10 cellular contexts compared by ENCODE assay signal in genomic region chr3:129577356-129577755, GRCh38. TPM values are rescaled to one million over a fixed set of nuclear protein-coding genes. Genes with fewer than 3 reads are reported as not detected.
DNase-seq lines count a peak whose midpoint lies in the region; ATAC-seq, FAIRE-seq and TF ChIP-seq lines count a peak whose summit lies in the region.
"Had no signal": no experiment of that assay in that cellular context is flagged by ENCODE, and none has a peak within 500 bp of the region (broad histone marks: within the 10 kb centered on the region; RNA-seq: fewer than 3 reads in every experiment).

No MANE protein-coding gene starts in this region.

- H3K36me3 ChIP-seq in HepG2 (replicated peaks in 1 of 2; ENCODE audit: control insufficient read depth in 1 of 2, insufficient read depth in 2 of 2, low read length in 2 of 2), result peaks cover 21 to 26% of the 10 kb centered on the region in 2 experiments; a peak in 4 of 5 replicates
- H3K36me3 ChIP-seq in naive thymus-derived CD4-positive, alpha-beta T cell (ENCODE audit: control insufficient read depth in 2 of 3, insufficient read depth in 3 of 3, low read length in 3 of 3), result no peaks in the 10 kb centered on the region

- H3K79me2 ChIP-seq in HepG2 (ENCODE audit: insufficient read depth, low read length), result no peaks in the 10 kb centered on the region

- in situ Hi-C loops in HepG2 (cut with HindIII; ENCODE audit: extremely low pct_ligation_motif_present, low pct_unique_long_range_greater_than_20kb), result no loop called here

- no peak overlapping the region for H3K9ac ChIP-seq in HepG2 (ENCODE audit: insufficient read depth, low read depth, low read length)

- no peaks in the 10 kb centered on the region for H4K20me1 ChIP-seq in HepG2 (ENCODE audit: insufficient read depth, low read length)

- ATAC-seq in GM19395 (IDR thresholded peaks at IDR 0.05; ENCODE audit: unreplicated experiment) (peak; percentile 20), activated B cell treated with CpG ODN at 0.5 μM for 24 hours (ENCODE audit: low read depth) (no peak), HepG2 (no peak), HG03442 (IDR thresholded peaks at IDR 0.05; ENCODE audit: unreplicated experiment) (no peak), HG02610 (IDR thresholded peaks at IDR 0.05; ENCODE audit: unreplicated experiment) (no peak)
- ATAC-seq in naive thymus-derived CD4-positive, alpha-beta T cell, result no peak

- no peaks in the 10 kb centered on the region for H3K9me3 ChIP-seq in HepG2 (ENCODE audit: low read length)
- H3K9me3 ChIP-seq in naive thymus-derived CD4-positive, alpha-beta T cell (ENCODE audit: control insufficient read depth in 2 of 3, low read length in 3 of 3), result no peaks in the 10 kb centered on the region
- H3K9me3 ChIP-seq: Caco-2 had no signal

- intact Hi-C loops in activated B cell treated with CpG ODN at 0.5 μM for 24 hours (cut with micrococcal nuclease) (loop anchor here (5.0 kb wide), 2 partner anchors 140 to 300 kb away; partner anchors contain the start of genes HMCES and MBD4), HepG2 (cut with micrococcal nuclease; ENCODE audit: unreplicated experiment) (no loop called here)
- intact Hi-C loops in naive thymus-derived CD4-positive, alpha-beta T cell (cut with micrococcal nuclease), result loop anchor here in 1 of 2 donors (2.0 to 5.0 kb wide), 2 partner anchors 17 to 50 kb away; no protein-coding TSS in a partner anchor

- no peaks in the 10 kb centered on the region for H3K36me3 Mint-ChIP-seq in activated B cell treated with CpG ODN at 0.5 μM for 24 hours (ENCODE audit: low read depth)
- no peaks in the 10 kb centered on the region for H3K36me3 Mint-ChIP-seq in naive thymus-derived CD4-positive, alpha-beta T cell

- TF ChIP-seq EP300 in HepG2 (IDR thresholded peaks at IDR 0.05; ENCODE audit: low read depth in 2 of 2, low read length in 2 of 2), result no peak
- TF ChIP-seq EP300 in HepG2 (CRISPR knock-in tag; IDR thresholded peaks at IDR 0.05; ENCODE audit: borderline replicate concordance), result no peak

- CTCF ChIA-PET in activated B cell treated with CpG ODN at 0.5 μM for 24 hours (lab: Charles Lee), result interaction anchor here (1.1 to 2.0 kb wide), 4 partner anchors 28 to 87 kb away, joined by 3 to 11 read pairs (median 4); no protein-coding TSS in a partner anchor
- CTCF ChIA-PET in HepG2 (lab: Yijun Ruan, JAX; ENCODE audit: low intra/inter-chr PET ratio, low total read pairs), result no interaction called here
- CTCF ChIA-PET in naive thymus-derived CD4-positive, alpha-beta T cell (lab: Charles Lee), result interaction anchor here (0.6 to 1.1 kb wide), 2 partner anchors 16 to 307 kb away, joined by 3 read pairs; no protein-coding TSS in a partner anchor

- peak overlapping the region; percentile 35 for H3K27ac ChIP-seq in HepG2 (ENCODE audit: extremely low read length, insufficient read depth, low read length)
- H3K27ac ChIP-seq in naive thymus-derived CD4-positive, alpha-beta T cell (ENCODE audit: low read depth, low read length), result no peak overlapping the region

- DNase-seq in AG10803 (ENCODE audit: low read depth), result peak; percentile 49
- DNase-seq in activated B cell treated with CpG ODN at 0.5 μM for 24 hours, result no peak
- no peak for DNase-seq in HepG2 (ENCODE audit: low spot score)
- no peak for DNase-seq in activated CD4-positive, CD25-positive, alpha-beta regulatory T cell treated with anti-CD3 and anti-CD28 coated beads, Interleukin-2, amount 50 U/mL, for 72 hours
- no peak for DNase-seq in naive thymus-derived CD4-positive, alpha-beta T cell
- DNase-seq: Caco-2 had no signal

- no peaks in the 10 kb centered on the region for H3K9me3 Mint-ChIP-seq in activated B cell treated with CpG ODN at 0.5 μM for 24 hours
- no peaks in the 10 kb centered on the region for H3K9me3 Mint-ChIP-seq in naive thymus-derived CD4-positive, alpha-beta T cell
- H3K9me3 Mint-ChIP-seq: activated T-cell treated with anti-CD3 and anti-CD28 coated beads, Interleukin-2, amount 50 U/mL, for 72 hours had no signal

- H3K4me2 ChIP-seq in HepG2 (ENCODE audit: low read depth, low read length), result no peak overlapping the region

- POLR2A ChIA-PET in activated B cell treated with CpG ODN at 0.5 μM for 24 hours (lab: Charles Lee) (interaction anchor here (0.6 to 2.3 kb wide), 12 partner anchors 10 to 534 kb away, joined by 3 to 14 read pairs (median 4); partner anchors contain the start of genes IFT122, MBD4 and TMCC1), HepG2 (lab: Yijun Ruan, JAX) (interaction anchor here (1.5 to 2.4 kb wide), 3 partner anchors 18 to 42 kb away, joined by 4 to 20 read pairs (median 5); no protein-coding TSS in a partner anchor)
- POLR2A ChIA-PET in naive thymus-derived CD4-positive, alpha-beta T cell (lab: Charles Lee), result interaction anchor here (0.6 to 2.6 kb wide), 5 partner anchors 16 to 261 kb away, joined by 3 to 12 read pairs (median 6); partner anchors contain the start of genes IFT122 and MBD4

- H2AFZ ChIP-seq in HepG2 (ENCODE audit: low read length), result no peak overlapping the region

- TF ChIP-seq POLR2A in HepG2 (IDR thresholded peaks at IDR 0.05; ENCODE audit: insufficient read depth in 1 of 2, low read depth in 2 of 2, low read length in 2 of 2), result no peak

- H3K4me1 ChIP-seq in HepG2 (ENCODE audit: insufficient read depth, low read length), result peaks cover 13% of the 10 kb centered on the region
- peaks cover 20 to 50% of the 10 kb centered on the region in 2 donors for H3K4me1 ChIP-seq in naive thymus-derived CD4-positive, alpha-beta T cell (ENCODE audit: control insufficient read depth in 2 of 2, insufficient read depth in 2 of 2, low read length in 2 of 2)
- H3K4me1 ChIP-seq: Caco-2 had no signal

- TF ChIP-seq CTCF in AG10803 (conservative IDR thresholded peaks at IDR 0.05; ENCODE audit: low read length) (no peak), activated B cell treated with CpG ODN at 0.5 μM for 24 hours (IDR thresholded peaks at IDR 0.05) (no peak), HepG2 (CRISPR knock-in tag; IDR thresholded peaks at IDR 0.05) (no peak)

- H3K27me3 ChIP-seq in HepG2 (ENCODE audit: control insufficient read depth in 1 of 2, insufficient read depth in 2 of 2, low read length in 2 of 2), result no peaks in the 10 kb centered on the region
- H3K27me3 ChIP-seq in naive thymus-derived CD4-positive, alpha-beta T cell (ENCODE audit: control insufficient read depth in 2 of 2, insufficient read depth in 2 of 2, low read length in 2 of 2), result no peaks in the 10 kb centered on the region

- H3K4me3 ChIP-seq in AG10803 (ENCODE audit: low read length), result no peak overlapping the region
- no peak overlapping the region for H3K4me3 ChIP-seq in HepG2 (replicated peaks in 1 of 3; ENCODE audit: insufficient read depth in 1 of 3, low read depth in 2 of 3, low read length in 3 of 3)
- H3K4me3 ChIP-seq in naive thymus-derived CD4-positive, alpha-beta T cell (ENCODE audit: low read length), result no peak overlapping the region

- no TSS peak for BruUV-seq in HepG2 (replicated peaks; lab: Mats Ljungman, UMichigan)

- no peak for TF ChIP-seq RAD21 in HepG2 (CRISPR knock-in tag; IDR thresholded peaks at IDR 0.05)

- 96% methylated on average over 11 of the region's 17 CpGs for WGBS in HepG2 (ENCODE audit: low lambda C conversion rate)

- no peaks in the 10 kb centered on the region for H3K27me3 Mint-ChIP-seq in activated B cell treated with CpG ODN at 0.5 μM for 24 hours
- no peaks in the 10 kb centered on the region for H3K27me3 Mint-ChIP-seq in naive thymus-derived CD4-positive, alpha-beta T cell

- peak overlapping the region; percentile 86 for H3K27ac Mint-ChIP-seq in activated B cell treated with CpG ODN at 0.5 μM for 24 hours
- peak overlapping the region in 4 of 9 donors; percentile 85 to 94 (median 90) for H3K27ac Mint-ChIP-seq in naive thymus-derived CD4-positive, alpha-beta T cell
- H3K27ac Mint-ChIP-seq: activated T-cell treated with anti-CD3 and anti-CD28 coated beads, Interleukin-2, amount 50 U/mL, for 72 hours had no signal

- FAIRE-seq in HepG2 (lab: Jason Lieb, UNC), result no peak

- H3K4me1 Mint-ChIP-seq in activated B cell treated with CpG ODN at 0.5 μM for 24 hours, result peaks cover 61% of the 10 kb centered on the region
- peaks cover 4 to 29% (median 20%) of the 10 kb centered on the region in 7 donors for H3K4me1 Mint-ChIP-seq in naive thymus-derived CD4-positive, alpha-beta T cell

- no peak overlapping the region for H3K4me3 Mint-ChIP-seq in activated B cell treated with CpG ODN at 0.5 μM for 24 hours
- H3K4me3 Mint-ChIP-seq in naive thymus-derived CD4-positive, alpha-beta T cell, result peak overlapping the region in 3 of 10 donors; percentile 25 to 65 (median 53)

RNA-seq across cellular contexts. Expression of gene PLXND1, which starts 29.1 kb away (rescaled TPM):
- total RNA-seq in activated B cell treated with CpG ODN at 0.5 μM for 24 hours (3.1 and 3.7 TPM in 2 replicates), HepG2 (2016; rRNA removed; fragmentation: Illumina TruSeq; extraction: Trizol) (15.9 and 25.3 TPM in 2 replicates)
- total RNA-seq in HepG2 (2016; cell fraction: cytosol; rRNA removed; fragmentation: Illumina TruSeq; extraction: Trizol; ENCODE audit: low read depth), result 6.6 and 10.2 TPM in 2 replicates
- 17.4 and 18.7 TPM in 2 replicates for total RNA-seq in HepG2 (2016; cell fraction: insoluble cytoplasmic fraction; rRNA removed; fragmentation: Illumina TruSeq; extraction: Trizol)
- 20.1 and 23.5 TPM in 2 replicates for total RNA-seq in HepG2 (2016; cell fraction: membrane; rRNA removed; fragmentation: Illumina TruSeq; extraction: Trizol)
- 31.2 and 42.9 TPM in 2 replicates for total RNA-seq in HepG2 (2016; cell fraction: nucleus; rRNA removed; fragmentation: Illumina TruSeq; extraction: Trizol)
- polyA plus RNA-seq in HepG2 (2011; rRNA removed), result 42.0 and 51.9 TPM in 2 replicates
- 32.8 and 38.1 TPM in 2 replicates for polyA plus RNA-seq in HepG2 (2011; cell fraction: cytosol; rRNA removed)
- polyA plus RNA-seq in HepG2 (2011; cell fraction: nucleus; rRNA removed), result 227 and 266 TPM in 2 replicates
- polyA plus RNA-seq in HepG2 (2012), result 48.7 and 95.9 TPM in 2 replicates
- 4.4 and 4.6 TPM in 2 replicates for polyA plus RNA-seq in HepG2 (2016; cell fraction: cytosol; fragmentation: Illumina TruSeq; extraction: Trizol; ENCODE audit: low read depth)
- 20.5 and 26.7 TPM in 2 replicates for polyA plus RNA-seq in HepG2 (2016; cell fraction: insoluble cytoplasmic fraction; fragmentation: Illumina TruSeq; extraction: Trizol; ENCODE audit: low read depth)
- polyA plus RNA-seq in HepG2 (2016; cell fraction: membrane; fragmentation: Illumina TruSeq; extraction: Trizol; ENCODE audit: low read depth), result 14.3 and 14.5 TPM in 2 replicates
- 87.9 and 89.2 TPM in 2 replicates for polyA plus RNA-seq in HepG2 (2016; cell fraction: nucleus; fragmentation: Illumina TruSeq; extraction: Trizol; ENCODE audit: insufficient read depth, low read depth)
- 25.6 and 59.9 TPM in 2 replicates for polyA minus RNA-seq in HepG2 (2011; rRNA and poly(A)+ RNA removed; ENCODE audit: low replicate concordance)
- polyA minus RNA-seq in HepG2 (2011; cell fraction: cytosol; rRNA and poly(A)+ RNA removed), result 30.9 and 54.1 TPM in 2 replicates
- polyA minus RNA-seq in HepG2 (2011; cell fraction: nucleus; rRNA and poly(A)+ RNA removed), result 61.7 and 71.7 TPM in 2 replicates
- total RNA-seq in naive thymus-derived CD4-positive, alpha-beta T cell, result 10 to 100 TPM in 2 of 5 experiments, 1 to 10 TPM in 3; 1.9 to 82.5 (median 7.5) TPM
- under 1 TPM in 1 of 2 donors, not detected in 1; 0.38 TPM for polyA plus RNA-seq in naive thymus-derived CD4-positive, alpha-beta T cell

RNA-seq across cellular contexts. Expression of gene H1-8, which starts 34.4 kb away (rescaled TPM):
- total RNA-seq in activated B cell treated with CpG ODN at 0.5 μM for 24 hours (not detected in 2 replicates), HepG2 (2016; rRNA removed; fragmentation: Illumina TruSeq; extraction: Trizol) (not detected in 2 replicates)
- not detected in 2 replicates for total RNA-seq in HepG2 (2016; cell fraction: cytosol; rRNA removed; fragmentation: Illumina TruSeq; extraction: Trizol; ENCODE audit: low read depth)
- not detected in 2 replicates for total RNA-seq in HepG2 (2016; cell fraction: insoluble cytoplasmic fraction; rRNA removed; fragmentation: Illumina TruSeq; extraction: Trizol)
- not detected in 2 replicates for total RNA-seq in HepG2 (2016; cell fraction: membrane; rRNA removed; fragmentation: Illumina TruSeq; extraction: Trizol)
- total RNA-seq in HepG2 (2016; cell fraction: nucleus; rRNA removed; fragmentation: Illumina TruSeq; extraction: Trizol), result not detected in 2 replicates
- 0.08 TPM in 1 of 2 replicates, not detected in the other for polyA plus RNA-seq in HepG2 (2011; rRNA removed)
- polyA plus RNA-seq in HepG2 (2011; cell fraction: cytosol; rRNA removed), result 0.09 and 0.12 TPM in 2 replicates
- polyA plus RNA-seq in HepG2 (2011; cell fraction: nucleus; rRNA removed), result not detected in 2 replicates
- polyA plus RNA-seq in HepG2 (2012), result not detected in 2 replicates
- polyA plus RNA-seq in HepG2 (2016; cell fraction: cytosol; fragmentation: Illumina TruSeq; extraction: Trizol; ENCODE audit: low read depth), result not detected in 2 replicates
- polyA plus RNA-seq in HepG2 (2016; cell fraction: insoluble cytoplasmic fraction; fragmentation: Illumina TruSeq; extraction: Trizol; ENCODE audit: low read depth), result not detected in 2 replicates
- polyA plus RNA-seq in HepG2 (2016; cell fraction: membrane; fragmentation: Illumina TruSeq; extraction: Trizol; ENCODE audit: low read depth), result not detected in 2 replicates
- polyA plus RNA-seq in HepG2 (2016; cell fraction: nucleus; fragmentation: Illumina TruSeq; extraction: Trizol; ENCODE audit: insufficient read depth, low read depth), result not detected in 2 replicates
- not detected in 2 replicates for polyA minus RNA-seq in HepG2 (2011; rRNA and poly(A)+ RNA removed; ENCODE audit: low replicate concordance)
- polyA minus RNA-seq in HepG2 (2011; cell fraction: cytosol; rRNA and poly(A)+ RNA removed), result not detected in 2 replicates
- polyA minus RNA-seq in HepG2 (2011; cell fraction: nucleus; rRNA and poly(A)+ RNA removed), result not detected in 2 replicates
- total RNA-seq in naive thymus-derived CD4-positive, alpha-beta T cell, result not detected
- not detected for polyA plus RNA-seq in naive thymus-derived CD4-positive, alpha-beta T cell
- total RNA-seq: activated T-cell treated with anti-CD3 and anti-CD28 coated beads, Interleukin-2, amount 50 U/mL, for 72 hours; Caco-2 had no signal

RNA-seq across cellular contexts. Expression of gene RHO, which starts 48.9 kb away (rescaled TPM):
- not detected in 2 replicates for total RNA-seq in activated B cell treated with CpG ODN at 0.5 μM for 24 hours
- total RNA-seq in HepG2 (2016; rRNA removed; fragmentation: Illumina TruSeq; extraction: Trizol), result not detected in 2 replicates
- total RNA-seq in HepG2 (2016; cell fraction: cytosol; rRNA removed; fragmentation: Illumina TruSeq; extraction: Trizol; ENCODE audit: low read depth), result not detected in 2 replicates
- not detected in 2 replicates for total RNA-seq in HepG2 (2016; cell fraction: insoluble cytoplasmic fraction; rRNA removed; fragmentation: Illumina TruSeq; extraction: Trizol)
- not detected in 2 replicates for total RNA-seq in HepG2 (2016; cell fraction: membrane; rRNA removed; fragmentation: Illumina TruSeq; extraction: Trizol)
- total RNA-seq in HepG2 (2016; cell fraction: nucleus; rRNA removed; fragmentation: Illumina TruSeq; extraction: Trizol), result not detected in 2 replicates
- polyA plus RNA-seq in HepG2 (2011; rRNA removed), result not detected in 2 replicates
- polyA plus RNA-seq in HepG2 (2011; cell fraction: cytosol; rRNA removed), result not detected in 2 replicates
- polyA plus RNA-seq in HepG2 (2011; cell fraction: nucleus; rRNA removed), result 0.05 TPM in 1 of 2 replicates, not detected in the other
- not detected in 2 replicates for polyA plus RNA-seq in HepG2 (2012)
- polyA plus RNA-seq in HepG2 (2016; cell fraction: cytosol; fragmentation: Illumina TruSeq; extraction: Trizol; ENCODE audit: low read depth), result not detected in 2 replicates
- not detected in 2 replicates for polyA plus RNA-seq in HepG2 (2016; cell fraction: insoluble cytoplasmic fraction; fragmentation: Illumina TruSeq; extraction: Trizol; ENCODE audit: low read depth)
- polyA plus RNA-seq in HepG2 (2016; cell fraction: membrane; fragmentation: Illumina TruSeq; extraction: Trizol; ENCODE audit: low read depth), result not detected in 2 replicates
- not detected in 2 replicates for polyA plus RNA-seq in HepG2 (2016; cell fraction: nucleus; fragmentation: Illumina TruSeq; extraction: Trizol; ENCODE audit: insufficient read depth, low read depth)
- not detected in 2 replicates for polyA minus RNA-seq in HepG2 (2011; rRNA and poly(A)+ RNA removed; ENCODE audit: low replicate concordance)
- not detected in 2 replicates for polyA minus RNA-seq in HepG2 (2011; cell fraction: cytosol; rRNA and poly(A)+ RNA removed)
- polyA minus RNA-seq in HepG2 (2011; cell fraction: nucleus; rRNA and poly(A)+ RNA removed), result not detected in 2 replicates
- total RNA-seq in naive thymus-derived CD4-positive, alpha-beta T cell, result not detected
- polyA plus RNA-seq in naive thymus-derived CD4-positive, alpha-beta T cell, result not detected
- total RNA-seq: activated T-cell treated with anti-CD3 and anti-CD28 coated beads, Interleukin-2, amount 50 U/mL, for 72 hours; Caco-2 had no signal
